Comparison of ENCODE assay signal across 1 cellular context in the genomic region with DNA sequence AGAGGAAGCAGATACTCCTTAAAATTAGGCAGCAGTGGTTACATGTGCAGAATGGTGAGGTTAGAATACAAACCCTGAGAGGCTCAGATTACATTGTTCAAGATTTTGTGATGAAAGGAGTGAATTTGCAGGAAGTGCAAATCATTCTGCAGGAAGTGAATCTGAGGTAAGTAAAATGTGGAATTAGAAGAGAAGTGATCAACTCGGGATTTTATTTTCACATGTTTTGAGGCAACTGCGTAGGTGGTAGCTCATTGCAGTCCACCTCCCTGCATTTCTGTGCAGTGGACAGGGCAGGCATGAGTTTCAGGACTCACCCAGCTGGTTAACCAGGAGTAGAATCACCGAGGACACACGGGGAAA.
TF ChIP-seq lines count a peak whose summit lies in the region.

No MANE protein-coding gene starts in this region.

TF ChIP-seq in K562, 482 proteins besides CTCF, POLR2A, EP300 and RAD21 (continued from another document):
- TF ChIP-seq ZNF318 (IDR thresholded peaks at IDR 0.05; ENCODE audit: borderline replicate concordance in 1 of 2, low read depth in 1 of 2) (no peak), ZNF3 (CRISPR knock-in tag; IDR thresholded peaks at IDR 0.05) (no peak), KDM1A (IDR thresholded peaks at IDR 0.05) (peak; percentile 81 to 87)
- TF ChIP-seq, protein P1, sequence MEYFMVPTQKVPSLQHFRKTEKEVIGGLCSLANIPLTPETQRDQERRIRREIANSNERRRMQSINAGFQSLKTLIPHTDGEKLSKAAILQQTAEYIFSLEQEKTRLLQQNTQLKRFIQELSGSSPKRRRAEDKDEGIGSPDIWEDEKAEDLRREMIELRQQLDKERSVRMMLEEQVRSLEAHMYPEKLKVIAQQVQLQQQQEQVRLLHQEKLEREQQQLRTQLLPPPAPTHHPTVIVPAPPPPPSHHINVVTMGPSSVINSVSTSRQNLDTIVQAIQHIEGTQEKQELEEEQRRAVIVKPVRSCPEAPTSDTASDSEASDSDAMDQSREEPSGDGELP (CRISPR knock-in tag; IDR thresholded peaks at IDR 0.05; ENCODE audit: borderline replicate concordance), result 0 out of 2 replicates have a peak, but pooled peaks have one; percentile 8
- TF ChIP-seq, protein P2, sequence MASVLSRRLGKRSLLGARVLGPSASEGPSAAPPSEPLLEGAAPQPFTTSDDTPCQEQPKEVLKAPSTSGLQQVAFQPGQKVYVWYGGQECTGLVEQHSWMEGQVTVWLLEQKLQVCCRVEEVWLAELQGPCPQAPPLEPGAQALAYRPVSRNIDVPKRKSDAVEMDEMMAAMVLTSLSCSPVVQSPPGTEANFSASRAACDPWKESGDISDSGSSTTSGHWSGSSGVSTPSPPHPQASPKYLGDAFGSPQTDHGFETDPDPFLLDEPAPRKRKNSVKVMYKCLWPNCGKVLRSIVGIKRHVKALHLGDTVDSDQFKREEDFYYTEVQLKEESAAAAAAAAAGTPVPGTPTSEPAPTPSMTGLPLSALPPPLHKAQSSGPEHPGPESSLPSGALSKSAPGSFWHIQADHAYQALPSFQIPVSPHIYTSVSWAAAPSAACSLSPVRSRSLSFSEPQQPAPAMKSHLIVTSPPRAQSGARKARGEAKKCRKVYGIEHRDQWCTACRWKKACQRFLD (CRISPR knock-in tag; IDR thresholded peaks at IDR 0.05), result no peak
